ENCODE assay signal across 8 cellular contexts in genomic region chr11:63906585-63906984, GRCh38. TPM values are rescaled to one million over a fixed set of nuclear protein-coding genes. Genes with fewer than 3 reads are reported as not detected.
DNase-seq lines count a peak whose midpoint lies in the region; ATAC-seq and TF ChIP-seq lines count a peak whose summit lies in the region.

No MANE protein-coding gene starts in this region.

- no peaks in the 10 kb centered on the region for H3K27me3 ChIP-seq in lower lobe of right lung (ENCODE audit: low read depth)

- H3K4me3 ChIP-seq in NB4 (ENCODE audit: low read depth, low read length) = no peak overlapping the region
- no peak overlapping the region for H3K4me3 ChIP-seq in lower lobe of right lung

- peaks cover 6% of the 10 kb centered on the region for H3K4me1 ChIP-seq in lower lobe of right lung

- TF ChIP-seq POLR2A in NB4 (IDR thresholded peaks at IDR 0.05; ENCODE audit: extremely low read depth, insufficient read length) = no peak
- no peak for TF ChIP-seq POLR2A in GM18505 (IDR thresholded peaks at IDR 0.05; ENCODE audit: borderline replicate concordance, extremely low read depth, insufficient read depth, insufficient read length)

- intact Hi-C loops in lower lobe of right lung (cut with DNase I) = no loop called here

- H3K27ac ChIP-seq in C4-2B (no peak overlapping the region), lower lobe of right lung (no peak overlapping the region)

- no peak for ATAC-seq in lower lobe of right lung
- no peak for ATAC-seq in GM21360 (IDR thresholded peaks at IDR 0.05; ENCODE audit: unreplicated experiment)
- no peak for ATAC-seq in GM18505 (IDR thresholded peaks at IDR 0.05; ENCODE audit: unreplicated experiment)
- ATAC-seq in GM18907 (IDR thresholded peaks at IDR 0.05; ENCODE audit: unreplicated experiment) = no peak

- DNase-seq in NB4 (ENCODE audit: low read depth) (peak; percentile 59), lower lobe of right lung (no peak), KBM-7 (no peak)
- peak; percentile 25 for DNase-seq in activated T-helper 9 cell treated with anti-CD3 and anti-CD28 coated beads, Interleukin-2, amount 50 U/mL, for 16 hours (ENCODE audit: low read depth)

- no peaks in the 10 kb centered on the region for H3K9me3 ChIP-seq in lower lobe of right lung

- peaks cover 90% of the 10 kb centered on the region for H3K36me3 ChIP-seq in lower lobe of right lung

- in situ Hi-C loops in KBM-7 (cut with MboI; ENCODE audit: low pct_unique_long_range_greater_than_20kb, low sequenced_read_pairs) = no loop called here

- TF ChIP-seq CTCF in C4-2B (conservative IDR thresholded peaks at IDR 0.05) (peak; percentile 44; the same call in 1 of the 2 replicates), NB4 (IDR thresholded peaks at IDR 0.05; ENCODE audit: low read depth, low read length) (peak; percentile 34), lower lobe of right lung (IDR thresholded peaks at IDR 0.05) (peak; percentile 39)

RNA-seq across cellular contexts. Expression of gene RCOR2, which starts 10.4 kb away (rescaled TPM):
- 0.18 TPM for total RNA-seq in lower lobe of right lung

RNA-seq across cellular contexts. Expression of gene NAA40, which starts 32.2 kb away (rescaled TPM):
- 20.4 TPM for total RNA-seq in lower lobe of right lung

Comparison
In these comparisons a context has a peak if more than half of its experiments do, and no peak if none do; other contexts are left out.
1. DNase-seq: peak in NB4 (single experiment) and activated T-helper 9 cell treated with anti-CD3 and anti-CD28 coated beads, Interleukin-2, amount 50 U/mL, for 16 hours (single experiment); none in lower lobe of right lung (single experiment) and KBM-7 (single experiment).
2. Peak in every context shown above with its lines, with median percentiles within 50 percentile points of each other: CTCF ChIP-seq.